In genomic region chr1:9659328-9659727, GRCh38 we compare ENCODE assay signal across 11 cellular contexts. TPM values are rescaled to one million over a fixed set of nuclear protein-coding genes. Genes with fewer than 3 reads are reported as not detected.
DNase-seq lines count a peak whose midpoint lies in the region; ATAC-seq and TF ChIP-seq lines count a peak whose summit lies in the region.
"Had no signal": no experiment of that assay in that cellular context is flagged by ENCODE, and none has a peak within 500 bp of the region (broad histone marks: within the 10 kb centered on the region; RNA-seq: fewer than 3 reads in every experiment).

No MANE protein-coding gene starts in this region.

- no peak overlapping the region for H3K27ac ChIP-seq in uterus
- H3K27ac ChIP-seq: VCaP had no signal

- peaks cover 73% of the 10 kb centered on the region for H3K4me1 Mint-ChIP-seq in activated naive CD4-positive, alpha-beta T cell treated with anti-CD3 and anti-CD28 coated beads, Interleukin-2, amount 50 U/mL, for 24 hours
- peaks cover 69% of the 10 kb centered on the region for H3K4me1 Mint-ChIP-seq in activated naive CD4-positive, alpha-beta T cell treated with anti-CD3 and anti-CD28 coated beads, Interleukin-2, amount 10 ng/mL, durations not matched to agents 7 days and 5 days
- peaks cover 81% of the 10 kb centered on the region for H3K4me1 Mint-ChIP-seq in activated CD8-positive, alpha-beta T cell treated with anti-CD3 and anti-CD28 coated beads, Interleukin-2, amount 10 ng/mL, durations not matched to agents 7 days and 5 days (ENCODE audit: low read depth)

- no peaks in the 10 kb centered on the region for H3K27me3 Mint-ChIP-seq in activated naive CD4-positive, alpha-beta T cell treated with anti-CD3 and anti-CD28 coated beads, Interleukin-2, amount 50 U/mL, for 24 hours
- H3K27me3 Mint-ChIP-seq in activated naive CD4-positive, alpha-beta T cell treated with anti-CD3 and anti-CD28 coated beads, Interleukin-2, amount 10 ng/mL, durations not matched to agents 7 days and 5 days: no peaks in the 10 kb centered on the region
- no peaks in the 10 kb centered on the region for H3K27me3 Mint-ChIP-seq in activated CD8-positive, alpha-beta T cell treated with anti-CD3 and anti-CD28 coated beads, Interleukin-2, amount 10 ng/mL, durations not matched to agents 7 days and 5 days (ENCODE audit: low read depth)

- H3K4me3 ChIP-seq in uterus: no peak overlapping the region

- intact Hi-C loops in uterus (cut with DNase I; ENCODE audit: low total_unique reads): no loop called here

- no peak for TF ChIP-seq CTCF in uterus (IDR thresholded peaks at IDR 0.05)

- H3K27me3 ChIP-seq in uterus: no peaks in the 10 kb centered on the region

- POLR2A ChIA-PET in activated CD8-positive, alpha-beta T cell treated with anti-CD3 and anti-CD28 coated beads, Interleukin-2, amount 10 ng/mL, durations not matched to agents 7 days and 5 days (lab: Charles Lee): interaction anchor here (0.9 to 10.3 kb wide), 4 partner anchors 8 to 29 kb away, joined by 3 to 355 read pairs (median 4); no protein-coding TSS in a partner anchor

- H3K27ac Mint-ChIP-seq in activated naive CD4-positive, alpha-beta T cell treated with anti-CD3 and anti-CD28 coated beads, Interleukin-2, amount 50 U/mL, for 24 hours: peak overlapping the region; percentile 94
- no peak overlapping the region for H3K27ac Mint-ChIP-seq in activated naive CD4-positive, alpha-beta T cell treated with anti-CD3 and anti-CD28 coated beads, Interleukin-2, amount 10 ng/mL, durations not matched to agents 7 days and 5 days
- peak overlapping the region; percentile 66 for H3K27ac Mint-ChIP-seq in activated CD8-positive, alpha-beta T cell treated with anti-CD3 and anti-CD28 coated beads, Interleukin-2, amount 10 ng/mL, durations not matched to agents 7 days and 5 days

- no peak for DNase-seq in activated naive CD4-positive, alpha-beta T cell treated with anti-CD3 and anti-CD28 coated beads, Interleukin-2, amount 10 ng/mL, durations not matched to agents 7 days and 5 days
- no peak for DNase-seq in activated CD8-positive, alpha-beta T cell treated with anti-CD3 and anti-CD28 coated beads, Interleukin-2, amount 10 ng/mL, durations not matched to agents 7 days and 5 days
- DNase-seq in fibroblast of the conjunctiva (ENCODE audit: low read depth) (peak; percentile 40), uterus (peak; percentile 24 to 33), NCI-H1694 (lab: John Stamatoyannopoulos, UW) (no peak)
- DNase-seq: amygdala, Kasumi-1 had no signal

- H3K9me3 ChIP-seq in uterus: no peaks in the 10 kb centered on the region

- no peaks in the 10 kb centered on the region for H3K9me3 Mint-ChIP-seq in activated naive CD4-positive, alpha-beta T cell treated with anti-CD3 and anti-CD28 coated beads, Interleukin-2, amount 50 U/mL, for 24 hours
- H3K9me3 Mint-ChIP-seq in activated naive CD4-positive, alpha-beta T cell treated with anti-CD3 and anti-CD28 coated beads, Interleukin-2, amount 10 ng/mL, durations not matched to agents 7 days and 5 days: no peaks in the 10 kb centered on the region
- no peaks in the 10 kb centered on the region for H3K9me3 Mint-ChIP-seq in activated CD8-positive, alpha-beta T cell treated with anti-CD3 and anti-CD28 coated beads, Interleukin-2, amount 10 ng/mL, durations not matched to agents 7 days and 5 days (ENCODE audit: insufficient read depth)

- CTCF ChIA-PET in activated naive CD4-positive, alpha-beta T cell treated with anti-CD3 and anti-CD28 coated beads, Interleukin-2, amount 10 ng/mL, durations not matched to agents 7 days and 5 days (lab: Charles Lee): no interaction called here
- CTCF ChIA-PET in activated CD8-positive, alpha-beta T cell treated with anti-CD3 and anti-CD28 coated beads, Interleukin-2, amount 10 ng/mL, durations not matched to agents 7 days and 5 days (lab: Charles Lee): interaction anchor here (12.0 kb wide), 1 partner anchor 31 kb away, joined by 232 read pairs; no protein-coding TSS in a partner anchor

- no peak for TF ChIP-seq POLR2A in uterus (IDR thresholded peaks at IDR 0.05)

- H3K4me1 ChIP-seq in uterus: no peaks in the 10 kb centered on the region

- no peaks in the 10 kb centered on the region for H3K36me3 ChIP-seq in uterus

- no peak for ATAC-seq in activated CD8-positive, alpha-beta T cell treated with anti-CD3 and anti-CD28 coated beads, Interleukin-2, amount 10 ng/mL, durations not matched to agents 7 days and 5 days
- no peak for ATAC-seq in HG03039 (IDR thresholded peaks at IDR 0.05; ENCODE audit: unreplicated experiment)
- ATAC-seq in GM19023 (IDR thresholded peaks at IDR 0.05; ENCODE audit: unreplicated experiment): no peak

- H3K36me3 Mint-ChIP-seq in activated naive CD4-positive, alpha-beta T cell treated with anti-CD3 and anti-CD28 coated beads, Interleukin-2, amount 50 U/mL, for 24 hours: peaks cover 4% of the 10 kb centered on the region
- H3K36me3 Mint-ChIP-seq in activated naive CD4-positive, alpha-beta T cell treated with anti-CD3 and anti-CD28 coated beads, Interleukin-2, amount 10 ng/mL, durations not matched to agents 7 days and 5 days: peaks cover 58% of the 10 kb centered on the region
- peaks cover 70% of the 10 kb centered on the region for H3K36me3 Mint-ChIP-seq in activated CD8-positive, alpha-beta T cell treated with anti-CD3 and anti-CD28 coated beads, Interleukin-2, amount 10 ng/mL, durations not matched to agents 7 days and 5 days (ENCODE audit: low read depth)

- peak overlapping the region; percentile 12 for H3K4me3 Mint-ChIP-seq in activated naive CD4-positive, alpha-beta T cell treated with anti-CD3 and anti-CD28 coated beads, Interleukin-2, amount 50 U/mL, for 24 hours
- H3K4me3 Mint-ChIP-seq in activated naive CD4-positive, alpha-beta T cell treated with anti-CD3 and anti-CD28 coated beads, Interleukin-2, amount 10 ng/mL, durations not matched to agents 7 days and 5 days: no peak overlapping the region
- no peak overlapping the region for H3K4me3 Mint-ChIP-seq in activated CD8-positive, alpha-beta T cell treated with anti-CD3 and anti-CD28 coated beads, Interleukin-2, amount 10 ng/mL, durations not matched to agents 7 days and 5 days

RNA-seq across cellular contexts. Expression of gene PIK3CD, which starts 7.8 kb away (rescaled TPM):
- 100 to 1,000 TPM; 283 to 285 TPM for total RNA-seq in activated CD8-positive, alpha-beta T cell treated with anti-CD3 and anti-CD28 coated beads, Interleukin-2, amount 10 ng/mL, durations not matched to agents 7 days and 5 days
- 1 to 10 TPM; 4.6 to 9.7 (median 7.4) TPM for total RNA-seq in uterus

Comparison
In these comparisons a context has a peak if more than half of its experiments do, and no peak if none do; other contexts are left out.
1. DNase-seq: peak in fibroblast of the conjunctiva (single experiment) and uterus (2 of 2); none in activated naive CD4-positive, alpha-beta T cell treated with anti-CD3 and anti-CD28 coated beads, Interleukin-2, amount 10 ng/mL, durations not matched to agents 7 days and 5 days (single experiment), activated CD8-positive, alpha-beta T cell treated with anti-CD3 and anti-CD28 coated beads, Interleukin-2, amount 10 ng/mL, durations not matched to agents 7 days and 5 days (single experiment) and NCI-H1694 (single experiment).
2. RNA of gene PIK3CD, which starts 7.8 kb away (total RNA-seq): 283 to 285 TPM in activated CD8-positive, alpha-beta T cell treated with anti-CD3 and anti-CD28 coated beads, Interleukin-2, amount 10 ng/mL, durations not matched to agents 7 days and 5 days; 4.6 to 9.7 TPM in uterus; every median in the first group is over 10 times any median in the second.